Comparison of ENCODE assay signal across 8 cellular contexts in genomic region chr13:52012512-52012836, GRCh38. TPM values are rescaled to one million over a fixed set of nuclear protein-coding genes. Genes with fewer than 3 reads are reported as not detected.
A peak's percentile ranks its signal among the peaks of the same experiment; 100 is the strongest.
DNase-seq lines count a peak whose midpoint lies in the region; ATAC-seq and TF ChIP-seq lines count a peak whose summit lies in the region.

No MANE protein-coding gene starts in this region.

- H3K4me1 ChIP-seq in mesenchymal stem cell (ENCODE audit: control insufficient read depth, insufficient read depth, low read depth, low read length) (peaks cover 4% of the 10 kb centered on the region), aorta (ENCODE audit: control insufficient read depth in 1 of 2, insufficient read depth in 2 of 2, low read length in 2 of 2) (no peaks in the 10 kb centered on the region)

- in situ Hi-C loops in astrocyte of the spinal cord (cut with HindIII; ENCODE audit: low sequenced_read_pairs) = no loop called here

- WGBS in mesenchymal stem cell = 1% methylated on average over 8 of the region's 8 CpGs
- WGBS in aorta, 2 donors = 0% methylated on average over 8 of the region's 8 CpGs

- H3K9me3 ChIP-seq in mesenchymal stem cell (ENCODE audit: control insufficient read depth, low read length) = no peaks in the 10 kb centered on the region
- no peaks in the 10 kb centered on the region for H3K9me3 ChIP-seq in aorta (ENCODE audit: control insufficient read depth, low read length)

- peaks cover 30% of the 10 kb centered on the region for H3K27me3 Mint-ChIP-seq in stimulated activated naive CD8-positive, alpha-beta T cell treated with anti-CD3 and anti-CD28 coated beads, Interleukin-15, Interleukin-2, amounts not matched to agents 100 ng/mL and 50 ng/mL, for 24 hours

- H3K27me3 ChIP-seq in mesenchymal stem cell (ENCODE audit: control insufficient read depth in 1 of 2, insufficient read depth in 1 of 2, low read length in 2 of 2) = peaks cover 5 to 28% of the 10 kb centered on the region in 2 experiments
- no peaks in the 10 kb centered on the region for H3K27me3 ChIP-seq in aorta (ENCODE audit: control insufficient read depth in 1 of 2, insufficient read depth in 2 of 2, low read length in 1 of 2)

- H2BK12ac ChIP-seq in mesenchymal stem cell (ENCODE audit: low read length in 2 of 2) = no peak overlapping the region

- H3K4me3 ChIP-seq in astrocyte of the spinal cord (ENCODE audit: low read depth, low read length) = peak overlapping the region; percentile 95
- H3K4me3 ChIP-seq in mesenchymal stem cell (ENCODE audit: insufficient read depth in 1 of 2, low read depth in 1 of 2, low read length in 2 of 2) = peak overlapping the region; percentile 58 to 97
- H3K4me3 ChIP-seq in aorta (ENCODE audit: low read length in 2 of 2) = peak overlapping the region; percentile 96 to 99

- no peak overlapping the region for H3K23ac ChIP-seq in mesenchymal stem cell (ENCODE audit: low read length in 2 of 2)

- TF ChIP-seq CTCF in astrocyte of the spinal cord (IDR thresholded peaks at IDR 0.05; ENCODE audit: low read depth, low read length) = no peak

- H4K91ac ChIP-seq in mesenchymal stem cell (ENCODE audit: low read length) = peak overlapping the region; percentile 6

- H2BK5ac ChIP-seq in mesenchymal stem cell (ENCODE audit: low read depth, low read length, poor library complexity, severe bottlenecking) = no peak overlapping the region

- H3K79me1 ChIP-seq in mesenchymal stem cell (replicated peaks; ENCODE audit: low read length, poor library complexity, severe bottlenecking) = peaks cover 21% of the 10 kb centered on the region

- H3K9ac ChIP-seq in mesenchymal stem cell (ENCODE audit: low read length) = peak overlapping the region; percentile 95

- H3K4me2 ChIP-seq in mesenchymal stem cell (ENCODE audit: low read length, poor library complexity, severe bottlenecking) = peak overlapping the region; percentile 47

- no peak overlapping the region for H4K8ac ChIP-seq in mesenchymal stem cell (ENCODE audit: low read length)

- peaks cover 16% of the 10 kb centered on the region for H3K36me3 Mint-ChIP-seq in stimulated activated naive CD8-positive, alpha-beta T cell treated with anti-CD3 and anti-CD28 coated beads, Interleukin-15, Interleukin-2, amounts not matched to agents 100 ng/mL and 50 ng/mL, for 24 hours (ENCODE audit: low read depth)

- peak overlapping the region; percentile 100 for H3K4me3 Mint-ChIP-seq in stimulated activated naive CD8-positive, alpha-beta T cell treated with anti-CD3 and anti-CD28 coated beads, Interleukin-15, Interleukin-2, amounts not matched to agents 100 ng/mL and 50 ng/mL, for 24 hours

- H2BK15ac ChIP-seq in mesenchymal stem cell (ENCODE audit: low read depth, poor library complexity, severe bottlenecking) = no peak overlapping the region

- no peaks in the 10 kb centered on the region for H3K9me3 Mint-ChIP-seq in stimulated activated naive CD8-positive, alpha-beta T cell treated with anti-CD3 and anti-CD28 coated beads, Interleukin-15, Interleukin-2, amounts not matched to agents 100 ng/mL and 50 ng/mL, for 24 hours

- no peak overlapping the region for H3K14ac ChIP-seq in mesenchymal stem cell (ENCODE audit: low read length in 2 of 2)

- peak overlapping the region; percentile 2 for H2BK120ac ChIP-seq in mesenchymal stem cell (ENCODE audit: low read depth, low read length)

- H3K4me1 Mint-ChIP-seq in stimulated activated naive CD8-positive, alpha-beta T cell treated with anti-CD3 and anti-CD28 coated beads, Interleukin-15, Interleukin-2, amounts not matched to agents 100 ng/mL and 50 ng/mL, for 24 hours (ENCODE audit: low read depth) = peaks cover 22% of the 10 kb centered on the region

- H3K27ac ChIP-seq in mesenchymal stem cell (ENCODE audit: low read length, poor library complexity, severe bottlenecking) (peak overlapping the region; percentile 4), aorta (ENCODE audit: low read depth in 1 of 2, low read length in 2 of 2) (no peak overlapping the region)

- H2AK5ac ChIP-seq in mesenchymal stem cell (ENCODE audit: low read length, severe bottlenecking) = no peak overlapping the region

- H3K36me3 ChIP-seq in mesenchymal stem cell (ENCODE audit: control insufficient read depth in 1 of 2, insufficient read depth in 2 of 2, low read depth in 1 of 2, low read length in 2 of 2) (peaks cover 2 to 7% of the 10 kb centered on the region in 2 experiments), aorta (ENCODE audit: control insufficient read depth in 1 of 2, insufficient read depth in 2 of 2, low read length in 1 of 2) (no peaks in the 10 kb centered on the region)

- H2AFZ ChIP-seq in mesenchymal stem cell (ENCODE audit: low read depth, low read length) = no peak overlapping the region

- no peak for ATAC-seq in stimulated activated naive CD8-positive, alpha-beta T cell treated with anti-CD3 and anti-CD28 coated beads, Interleukin-15, Interleukin-2, amounts not matched to agents 100 U/mL and 50 U/mL, for 24 hours
- ATAC-seq in aorta (ENCODE audit: low FRiP score) = no peak

- peak overlapping the region in 1 of 2 experiments; percentile 81 for H3K4ac ChIP-seq in mesenchymal stem cell (ENCODE audit: low read depth in 1 of 2, low read length in 2 of 2)

- peak overlapping the region; percentile 5 to 13 for H3K18ac ChIP-seq in mesenchymal stem cell (ENCODE audit: low read depth in 1 of 2, low read length in 2 of 2)

- intact Hi-C loops in aorta (cut with DNase I) = loop anchor here in 1 of 2 donors (10.0 kb wide), 2 partner anchors 198 to 442 kb away; partner anchors contain the start of genes CKAP2 and VPS36

- H3K27ac Mint-ChIP-seq in stimulated activated naive CD8-positive, alpha-beta T cell treated with anti-CD3 and anti-CD28 coated beads, Interleukin-15, Interleukin-2, amounts not matched to agents 100 ng/mL and 50 ng/mL, for 24 hours = peak overlapping the region; percentile 95

- DNase-seq in stimulated activated naive CD8-positive, alpha-beta T cell treated with anti-CD3 and anti-CD28 coated beads, Interleukin-15, Interleukin-2, amounts not matched to agents 100 U/mL and 50 U/mL, for 24 hours = no peak
- DNase-seq in astrocyte of the spinal cord (ENCODE audit: low read depth, low spot score) = no peak
- DNase-seq in mesenchymal stem cell = no peak
- no peak for DNase-seq in aorta
- no peak for DNase-seq in globus pallidus (ENCODE audit: low spot score)
- DNase-seq in DMS153 (lab: John Stamatoyannopoulos, UW) = no peak
- no peak for DNase-seq in SKM-1 treated with dmso at 0.1 percent for 144 hours (lab: John Stamatoyannopoulos, UW; ENCODE audit: unreplicated experiment)

RNA-seq across cellular contexts. Expression of gene ALG11, which starts 0.3 kb away (rescaled TPM):
- 13.1 TPM for polyA plus RNA-seq in mesenchymal stem cell (2013, experiment 1 of 2)
- 12.5 TPM for polyA plus RNA-seq in mesenchymal stem cell (2013, experiment 2 of 2)
- total RNA-seq in aorta = 10 to 100 TPM; 29.9 to 32.5 TPM
- polyA plus RNA-seq in aorta = 1 to 10 TPM; 7.1 to 7.6 TPM

RNA-seq across cellular contexts. Expression of gene ATP7B, which starts 1.2 kb away (rescaled TPM):
- polyA plus RNA-seq in mesenchymal stem cell (2013, experiment 1 of 2) = 3.5 TPM
- 3.5 TPM for polyA plus RNA-seq in mesenchymal stem cell (2013, experiment 2 of 2)
- total RNA-seq in aorta = 1 to 10 TPM; 9.7 to 9.8 TPM
- polyA plus RNA-seq in aorta = 1 to 10 TPM in 1 of 2 donors, under 1 TPM in 1; 0.75 to 3.0 TPM

RNA-seq across cellular contexts. Expression of gene UTP14C, which starts 12.0 kb away (rescaled TPM):
- polyA plus RNA-seq in mesenchymal stem cell (2013, experiment 1 of 2) = 12.1 TPM
- 11.8 TPM for polyA plus RNA-seq in mesenchymal stem cell (2013, experiment 2 of 2)
- 10 to 100 TPM; 14.5 to 18.0 TPM for total RNA-seq in aorta
- 1 to 10 TPM; 4.4 to 8.2 TPM for polyA plus RNA-seq in aorta
